ENCODE assay signal across 18 cellular contexts in genomic region chr3:104849070-104849469, GRCh38.
DNase-seq lines count a peak whose midpoint lies in the region; ATAC-seq, FAIRE-seq and TF ChIP-seq lines count a peak whose summit lies in the region.
"Had no signal": no experiment of that assay in that cellular context is flagged by ENCODE, and none has a peak within 500 bp of the region (broad histone marks: within the 10 kb centered on the region; RNA-seq: fewer than 3 reads in every experiment).

No MANE protein-coding gene starts in this region.

- H3K27ac ChIP-seq in HCT116 (ENCODE audit: low read depth, low read length) (no peak overlapping the region), IMR-90 (ENCODE audit: insufficient read depth, low read length) (no peak overlapping the region), H1 (ENCODE audit: low read depth, low read length) (no peak overlapping the region)
- H3K27ac ChIP-seq: BLaER1, C4-2B had no signal

- H3K36me3 ChIP-seq in HCT116 (ENCODE audit: control insufficient read depth in 1 of 2, insufficient read depth in 2 of 2, low read length in 2 of 2) (no peaks in the 10 kb centered on the region), IMR-90 (ENCODE audit: control insufficient read depth, insufficient read depth, low read length) (no peaks in the 10 kb centered on the region), H1 (ENCODE audit: control insufficient read depth in 2 of 4, insufficient read depth in 4 of 4, low read length in 3 of 4) (peaks cover 0 to 7% (median 0%) of the 10 kb centered on the region in 4 experiments; a peak in 2 of 8 replicates)
- H3K36me3 ChIP-seq: BLaER1, HAP-1 had no signal

- H2BK15ac ChIP-seq in IMR-90 (ENCODE audit: low read depth, low read length) (no peak overlapping the region; the same call in 2 of the 3 replicates), H1 (ENCODE audit: low read length) (no peak overlapping the region)

- no CpG with 5 or more reads among the region's 2 CpGs for WGBS in IMR-90 (ENCODE audit: extremely low coverage in 2 of 2, insufficient read length in 1 of 2), 2 experiments
- 97% methylated on average over 2 of the region's 2 CpGs; no CpG with 5 or more reads in 1 of the 2 experiments for WGBS in H1 (ENCODE audit: extremely low coverage in 1 of 2, insufficient coverage in 1 of 2, insufficient read length in 1 of 2, insufficient replicate concordance in 2 of 2, low coverage in 1 of 2, low lambda C conversion rate in 2 of 2, missing lambda C conversion rate in 1 of 2), 2 experiments

- no peaks in the 10 kb centered on the region for H3K9me2 ChIP-seq in HCT116 (ENCODE audit: insufficient read depth)

- H3K18ac ChIP-seq in IMR-90 (ENCODE audit: low read depth, low read length) (no peak overlapping the region), H1 (ENCODE audit: extremely low read depth, low read length) (no peak overlapping the region)

- RAD21 ChIA-PET in HCT116 (lab: Charles Lee; ENCODE audit: low non-redundant PET in 1 of 2, low total read pairs in 2 of 2, uncharacterized antibody in 2 of 2, unreplicated experiment in 2 of 2) = no interaction called here

- H4K5ac ChIP-seq in IMR-90 (ENCODE audit: low read depth, low read length) (no peak overlapping the region), H1 (ENCODE audit: insufficient read length, low read depth, low read length) (no peak overlapping the region)

- no peak overlapping the region for H3K23ac ChIP-seq in IMR-90 (ENCODE audit: low read depth, low read length)
- H3K23ac ChIP-seq in H1 (ENCODE audit: insufficient read length) = no peak overlapping the region

- no peak for TF ChIP-seq EP300 in H1 (IDR thresholded peaks at IDR 0.05; ENCODE audit: borderline replicate concordance in 1 of 2, low read depth in 2 of 2, low read length in 2 of 2)

- H2BK120ac ChIP-seq in IMR-90 (ENCODE audit: low read depth, low read length) (no peak overlapping the region), H1 (replicated peaks; ENCODE audit: low read depth, low read length) (no peak overlapping the region)

- H2AFZ ChIP-seq in HCT116 (ENCODE audit: low read depth, low read length, poor library complexity, severe bottlenecking) (no peak overlapping the region), IMR-90 (replicated peaks; ENCODE audit: low read length, poor library complexity) (no peak overlapping the region), H1 (ENCODE audit: low read length) (no peak overlapping the region)
- H2AFZ ChIP-seq: GM23338 had no signal

- no peak for TF ChIP-seq CTCF in HCT116 (IDR thresholded peaks at IDR 0.05 in 2 of 3, conservative IDR thresholded peaks at IDR 0.05 in 1 of 3; ENCODE audit: borderline replicate concordance in 1 of 3, insufficient read depth in 1 of 3, low read depth in 2 of 3, low read length in 2 of 3)
- TF ChIP-seq CTCF in IMR-90 (conservative IDR thresholded peaks at IDR 0.05; ENCODE audit: low read depth, low read length) = no peak
- TF ChIP-seq CTCF in H1 (IDR thresholded peaks at IDR 0.05; ENCODE audit: control extremely low read depth in 1 of 3, insufficient read depth in 1 of 3, low read depth in 1 of 3, low read length in 3 of 3) = no peak

- CTCF ChIA-PET in HCT116 (lab: Charles Lee) = no interaction called here
- CTCF ChIA-PET in IMR-90 (lab: Yijun Ruan, JAX) = no interaction called here
- CTCF ChIA-PET in H1 (lab: Charles Lee; ENCODE audit: partially characterized antibody) = no interaction called here

- H3K23me2 ChIP-seq in H1 (ENCODE audit: low read depth, low read length) = no peaks in the 10 kb centered on the region

- no peaks in the 10 kb centered on the region for H3K4me1 ChIP-seq in HCT116 (ENCODE audit: control insufficient read depth in 1 of 2, insufficient read depth in 2 of 2, low read length in 2 of 2)
- peaks cover 6% of the 10 kb centered on the region for H3K4me1 ChIP-seq in IMR-90 (ENCODE audit: control insufficient read depth, insufficient read depth, low read length)
- peaks cover 0 to 5% (median 3%) of the 10 kb centered on the region in 4 experiments; a peak in 4 of 7 replicates for H3K4me1 ChIP-seq in H1 (replicated peaks in 1 of 4; ENCODE audit: control insufficient read depth in 3 of 4, insufficient read depth in 4 of 4, low read length in 3 of 4)
- H3K4me1 ChIP-seq: BLaER1, Caco-2, HAP-1 had no signal

- no peak overlapping the region for H3K4me3 ChIP-seq in HCT116 (replicated peaks in 1 of 2; ENCODE audit: low read depth in 1 of 2, low read length in 2 of 2)
- H3K4me3 ChIP-seq in IMR-90 (ENCODE audit: insufficient read depth, low read depth, low read length) = no peak overlapping the region
- peak overlapping the region in 1 of 4 experiments; percentile 12; a peak in 1 of 8 replicates for H3K4me3 ChIP-seq in H1 (ENCODE audit: extremely low read depth in 1 of 4, insufficient read depth in 2 of 4, low read depth in 3 of 4, low read length in 4 of 4)
- H3K4me3 ChIP-seq: BLaER1, GM12878, GM23338, HAP-1 had no signal

- H4K20me1 ChIP-seq in HCT116 (ENCODE audit: insufficient read depth) (no peaks in the 10 kb centered on the region), IMR-90 (ENCODE audit: insufficient read depth, low read length) (no peaks in the 10 kb centered on the region), H1 (replicated peaks in 1 of 2; ENCODE audit: control insufficient read depth in 1 of 2, insufficient read depth in 2 of 2, low read length in 2 of 2) (no peaks in the 10 kb centered on the region)
- H4K20me1 ChIP-seq: BLaER1 had no signal

- in situ Hi-C loops in IMR-90 (cut with MboI; ENCODE audit: low sequenced_read_pairs) = no loop called here

- no peaks in the 10 kb centered on the region for H3K79me2 ChIP-seq in HCT116 (ENCODE audit: insufficient read depth, low read length)
- H3K79me2 ChIP-seq in H1 (ENCODE audit: control insufficient read depth in 1 of 2, insufficient read depth in 2 of 2, low read length in 2 of 2) = no peaks in the 10 kb centered on the region

- H2BK20ac ChIP-seq in IMR-90 (ENCODE audit: low read depth, low read length) = no peak overlapping the region
- no peak overlapping the region for H2BK20ac ChIP-seq in H1 (ENCODE audit: low read length)

- no peak for FAIRE-seq in H1 (lab: Jason Lieb, UNC)
- FAIRE-seq: GM12878, GM19239, H54 had no signal

- POLR2A ChIA-PET in HCT116 (lab: Charles Lee) (no interaction called here), IMR-90 (lab: Charles Lee; ENCODE audit: unreplicated experiment) (no interaction called here), H1 (lab: Charles Lee; ENCODE audit: partially characterized antibody) (no interaction called here)

- dilution Hi-C loops in IMR-90 (cut with HindIII; ENCODE audit: low sequenced_read_pairs, unreplicated experiment) = no loop called here

- H4K91ac ChIP-seq in IMR-90 (ENCODE audit: insufficient read depth, low read depth, low read length) (no peak overlapping the region), H1 (replicated peaks; ENCODE audit: insufficient read length, low read length) (no peak overlapping the region)

- TF ChIP-seq RAD21 in HCT116 (IDR thresholded peaks at IDR 0.05; ENCODE audit: low read depth) (no peak), IMR-90 (IDR thresholded peaks at IDR 0.05; ENCODE audit: low read length) (no peak), H1 (IDR thresholded peaks at IDR 0.05 in 1 of 2, conservative IDR thresholded peaks at IDR 0.05 in 1 of 2; ENCODE audit: low read depth in 2 of 2, low read length in 2 of 2) (no peak)

- H3K79me1 ChIP-seq in IMR-90 (ENCODE audit: low read depth in 1 of 2, low read length in 2 of 2) (peaks cover 0 to 6% of the 10 kb centered on the region in 2 experiments; a peak in 1 of 4 replicates), H1 (ENCODE audit: low read depth, low read length) (no peaks in the 10 kb centered on the region)

- H3K4ac ChIP-seq in IMR-90 (ENCODE audit: low read depth, low read length) = no peak overlapping the region
- no peak overlapping the region for H3K4ac ChIP-seq in H1 (replicated peaks; ENCODE audit: insufficient read length, low read depth, low read length)

- H2BK5ac ChIP-seq in IMR-90 (ENCODE audit: low read depth, low read length, poor library complexity, severe bottlenecking) (no peak overlapping the region), H1 (ENCODE audit: low read depth, low read length) (no peak overlapping the region)

- no peak overlapping the region for H2AK5ac ChIP-seq in IMR-90 (ENCODE audit: low read depth, low read length)
- no peak overlapping the region for H2AK5ac ChIP-seq in H1 (ENCODE audit: low read depth, low read length)

- H2BK12ac ChIP-seq in H1 (ENCODE audit: low read depth, low read length) = no peak overlapping the region

- H3K4me2 ChIP-seq in HCT116 (ENCODE audit: low read length) (no peak overlapping the region), IMR-90 (ENCODE audit: low read depth, low read length) (no peak overlapping the region), H1 (ENCODE audit: insufficient read depth in 1 of 2, low read depth in 2 of 2, low read length in 2 of 2) (no peak overlapping the region)
- H3K4me2 ChIP-seq: BLaER1, GM23338 had no signal

- no peak overlapping the region for H3K9ac ChIP-seq in HCT116 (ENCODE audit: low read length)
- H3K9ac ChIP-seq in IMR-90 (ENCODE audit: low read depth, low read length) = no peak overlapping the region
- no peak overlapping the region for H3K9ac ChIP-seq in H1 (replicated peaks in 1 of 4; ENCODE audit: extremely low read depth in 1 of 4, low read depth in 3 of 4, low read length in 3 of 4)
- H3K9ac ChIP-seq: BLaER1 had no signal

- DNase-seq in HCT116 (ENCODE audit: low read depth, low spot score) = no peak
- DNase-seq in IMR-90 = no peak
- DNase-seq in H1 (ENCODE audit: low read depth in 1 of 2, low spot score in 2 of 2) = no peak
- no peak for DNase-seq in activated naive CD4-positive, alpha-beta T cell (lab: John Stamatoyannopoulos, UW)
- no peak for DNase-seq in NCI-H526 (lab: John Stamatoyannopoulos, UW)
- DNase-seq: Caco-2; CD4-positive, CD25-positive, alpha-beta regulatory T cell; CD8-positive, alpha-beta T cell; DMS153; DND-41 had no signal

- no peaks in the 10 kb centered on the region for H3K9me1 ChIP-seq in IMR-90 (ENCODE audit: insufficient read depth, low read length)

- no TSS peak for BruUV-seq in HCT116 (replicated peaks; lab: Mats Ljungman, UMichigan)
- BruUV-seq in IMR-90 (replicated peaks; lab: Mats Ljungman, UMichigan) = no TSS peak

- no peak overlapping the region for H2AK9ac ChIP-seq in IMR-90 (replicated peaks; ENCODE audit: low read depth, low read length, poor library complexity)

- H4K8ac ChIP-seq in IMR-90 (ENCODE audit: low read depth in 2 of 2, low read length in 2 of 2) (no peak overlapping the region), H1 (ENCODE audit: extremely low read depth, insufficient read depth, low read length) (no peak overlapping the region)

- TF ChIP-seq POLR2A in HCT116 (IDR thresholded peaks at IDR 0.05; ENCODE audit: borderline replicate concordance, extremely low read depth, insufficient read depth, insufficient read length) = no peak
- no peak for TF ChIP-seq POLR2A in IMR-90 (IDR thresholded peaks at IDR 0.05; ENCODE audit: low read depth, low read length)
- no peak for TF ChIP-seq POLR2A in H1 (IDR thresholded peaks at IDR 0.05; ENCODE audit: control extremely low read depth in 1 of 2, low read depth in 2 of 2, low read length in 2 of 2)

- intact Hi-C loops in HCT116 (cut with micrococcal nuclease) (no loop called here), IMR-90 (cut with micrococcal nuclease) (no loop called here)

- H3K27me3 ChIP-seq in HCT116 (ENCODE audit: insufficient read depth, low read length) = no peaks in the 10 kb centered on the region
- no peaks in the 10 kb centered on the region for H3K27me3 ChIP-seq in IMR-90 (ENCODE audit: control insufficient read depth, insufficient read depth, low read length)
- H3K27me3 ChIP-seq in H1 (replicated peaks in 1 of 4; ENCODE audit: control insufficient read depth in 3 of 4, extremely low read depth in 1 of 4, insufficient read depth in 3 of 4, low read length in 3 of 4) = peaks cover 0 to 1% (median 0%) of the 10 kb centered on the region in 4 experiments; a peak in 1 of 7 replicates
- H3K27me3 ChIP-seq: BLaER1 had no signal

- ATAC-seq in HCT116 (no peak), IMR-90 (ENCODE audit: low read depth) (no peak), HG02884 (IDR thresholded peaks at IDR 0.05; ENCODE audit: unreplicated experiment) (no peak)
- ATAC-seq: CD8-positive, alpha-beta T cell; GM12878; GM23338 had no signal

- peaks cover 0 to 5% of the 10 kb centered on the region in 2 experiments; a peak in 1 of 4 replicates for H3K9me3 ChIP-seq in HCT116 (ENCODE audit: control insufficient read depth in 1 of 2, insufficient read depth in 1 of 2, low read depth in 1 of 2, low read length in 2 of 2)
- H3K9me3 ChIP-seq in IMR-90 (ENCODE audit: control insufficient read depth, insufficient read depth, low read length) = peaks cover 4% of the 10 kb centered on the region
- peaks cover 15 to 18% of the 10 kb centered on the region in 2 experiments for H3K9me3 ChIP-seq in H1 (ENCODE audit: insufficient read depth in 2 of 2, low read depth in 1 of 2, low read length in 1 of 2)
- H3K9me3 ChIP-seq: Caco-2, HAP-1 had no signal

- H3K56ac ChIP-seq in IMR-90 (ENCODE audit: extremely low read depth, insufficient read depth, low read length) (no peak overlapping the region), H1 (replicated peaks; ENCODE audit: insufficient read length, low read depth, low read length) (no peak overlapping the region)

- no peak overlapping the region for H3K14ac ChIP-seq in IMR-90 (replicated peaks; ENCODE audit: low read depth, low read length)
- H3K14ac ChIP-seq in H1 (ENCODE audit: insufficient read length) = no peak overlapping the region

Comparison
In these comparisons a context has a peak if more than half of its experiments do, and no peak if none do; other contexts are left out.
1. Of the 16 proteins assayed by ChIP-seq in both H1 and HCT116: peak only in H1: none; only in HCT116: none; in both: CEBPB; in neither: 15.